Comparison of ENCODE assay signal across 1 cellular context in the genomic region with DNA sequence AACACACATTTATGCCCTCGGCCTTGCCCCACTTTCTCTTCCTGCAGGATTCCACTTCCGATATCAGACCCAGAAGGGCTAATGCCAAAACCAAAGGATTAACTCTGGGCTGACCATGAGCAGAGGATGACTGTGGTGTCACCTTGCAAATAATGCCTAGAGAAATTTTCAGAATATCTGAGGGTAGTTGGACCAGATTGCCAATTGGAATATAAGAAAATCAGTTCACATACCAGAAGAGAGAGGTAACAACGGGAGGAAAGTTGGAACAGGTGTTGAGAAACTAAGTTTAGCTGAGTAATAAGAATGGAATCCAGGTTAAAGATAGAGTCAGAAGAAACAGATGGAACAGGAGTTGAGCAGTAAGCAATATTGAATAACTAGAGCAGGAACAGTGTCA.
TF ChIP-seq lines count a peak whose summit lies in the region.

No MANE protein-coding gene starts in this region.

TF ChIP-seq in GM23338, 12 proteins besides CTCF, POLR2A, EP300 and RAD21 (continued from another document):
- TF ChIP-seq, protein P1, sequence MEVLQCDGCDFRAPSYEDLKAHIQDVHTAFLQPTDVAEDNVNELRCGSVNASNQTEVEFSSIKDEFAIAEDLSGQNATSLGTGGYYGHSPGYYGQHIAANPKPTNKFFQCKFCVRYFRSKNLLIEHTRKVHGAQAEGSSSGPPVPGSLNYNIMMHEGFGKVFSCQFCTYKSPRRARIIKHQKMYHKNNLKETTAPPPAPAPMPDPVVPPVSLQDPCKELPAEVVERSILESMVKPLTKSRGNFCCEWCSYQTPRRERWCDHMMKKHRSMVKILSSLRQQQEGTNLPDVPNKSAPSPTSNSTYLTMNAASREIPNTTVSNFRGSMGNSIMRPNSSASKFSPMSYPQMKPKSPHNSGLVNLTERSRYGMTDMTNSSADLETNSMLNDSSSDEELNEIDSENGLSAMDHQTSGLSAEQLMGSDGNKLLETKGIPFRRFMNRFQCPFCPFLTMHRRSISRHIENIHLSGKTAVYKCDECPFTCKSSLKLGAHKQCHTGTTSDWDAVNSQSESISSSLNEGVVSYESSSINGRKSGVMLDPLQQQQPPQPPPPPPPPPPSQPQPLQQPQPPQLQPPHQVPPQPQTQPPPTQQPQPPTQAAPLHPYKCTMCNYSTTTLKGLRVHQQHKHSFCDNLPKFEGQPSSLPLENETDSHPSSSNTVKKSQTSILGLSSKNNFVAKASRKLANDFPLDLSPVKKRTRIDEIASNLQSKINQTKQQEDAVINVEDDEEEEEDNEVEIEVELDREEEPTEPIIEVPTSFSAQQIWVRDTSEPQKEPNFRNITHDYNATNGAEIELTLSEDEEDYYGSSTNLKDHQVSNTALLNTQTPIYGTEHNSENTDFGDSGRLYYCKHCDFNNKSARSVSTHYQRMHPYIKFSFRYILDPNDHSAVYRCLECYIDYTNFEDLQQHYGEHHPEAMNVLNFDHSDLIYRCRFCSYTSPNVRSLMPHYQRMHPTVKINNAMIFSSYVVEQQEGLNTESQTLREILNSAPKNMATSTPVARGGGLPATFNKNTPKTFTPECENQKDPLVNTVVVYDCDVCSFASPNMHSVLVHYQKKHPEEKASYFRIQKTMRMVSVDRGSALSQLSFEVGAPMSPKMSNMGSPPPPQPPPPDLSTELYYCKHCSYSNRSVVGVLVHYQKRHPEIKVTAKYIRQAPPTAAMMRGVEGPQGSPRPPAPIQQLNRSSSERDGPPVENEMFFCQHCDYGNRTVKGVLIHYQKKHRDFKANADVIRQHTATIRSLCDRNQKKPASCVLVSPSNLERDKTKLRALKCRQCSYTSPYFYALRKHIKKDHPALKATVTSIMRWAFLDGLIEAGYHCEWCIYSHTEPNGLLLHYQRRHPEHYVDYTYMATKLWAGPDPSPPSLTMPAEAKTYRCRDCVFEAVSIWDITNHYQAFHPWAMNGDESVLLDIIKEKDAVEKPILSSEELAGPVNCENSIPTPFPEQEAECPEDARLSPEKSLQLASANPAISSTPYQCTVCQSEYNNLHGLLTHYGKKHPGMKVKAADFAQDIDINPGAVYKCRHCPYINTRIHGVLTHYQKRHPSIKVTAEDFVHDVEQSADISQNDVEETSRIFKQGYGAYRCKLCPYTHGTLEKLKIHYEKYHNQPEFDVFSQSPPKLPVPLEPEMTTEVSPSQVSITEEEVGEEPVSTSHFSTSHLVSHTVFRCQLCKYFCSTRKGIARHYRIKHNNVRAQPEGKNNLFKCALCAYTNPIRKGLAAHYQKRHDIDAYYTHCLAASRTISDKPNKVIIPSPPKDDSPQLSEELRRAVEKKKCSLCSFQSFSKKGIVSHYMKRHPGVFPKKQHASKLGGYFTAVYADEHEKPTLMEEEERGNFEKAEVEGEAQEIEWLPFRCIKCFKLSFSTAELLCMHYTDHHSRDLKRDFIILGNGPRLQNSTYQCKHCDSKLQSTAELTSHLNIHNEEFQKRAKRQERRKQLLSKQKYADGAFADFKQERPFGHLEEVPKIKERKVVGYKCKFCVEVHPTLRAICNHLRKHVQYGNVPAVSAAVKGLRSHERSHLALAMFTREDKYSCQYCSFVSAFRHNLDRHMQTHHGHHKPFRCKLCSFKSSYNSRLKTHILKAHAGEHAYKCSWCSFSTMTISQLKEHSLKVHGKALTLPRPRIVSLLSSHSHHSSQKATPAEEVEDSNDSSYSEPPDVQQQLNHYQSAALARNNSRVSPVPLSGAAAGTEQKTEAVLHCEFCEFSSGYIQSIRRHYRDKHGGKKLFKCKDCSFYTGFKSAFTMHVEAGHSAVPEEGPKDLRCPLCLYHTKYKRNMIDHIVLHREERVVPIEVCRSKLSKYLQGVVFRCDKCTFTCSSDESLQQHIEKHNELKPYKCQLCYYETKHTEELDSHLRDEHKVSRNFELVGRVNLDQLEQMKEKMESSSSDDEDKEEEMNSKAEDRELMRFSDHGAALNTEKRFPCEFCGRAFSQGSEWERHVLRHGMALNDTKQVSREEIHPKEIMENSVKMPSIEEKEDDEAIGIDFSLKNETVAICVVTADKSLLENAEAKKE (CRISPR knock-in tag; IDR thresholded peaks at IDR 0.05), result no peak
- TF ChIP-seq STAT1 (IDR thresholded peaks at IDR 0.05; ENCODE audit: unreplicated experiment) (no peak), ZNF114 (CRISPR knock-in tag; IDR thresholded peaks at IDR 0.05) (no peak), CREB1 (CRISPR knock-in tag; IDR thresholded peaks at IDR 0.05; ENCODE audit: low read depth) (no peak)
- TF ChIP-seq, protein P2, sequence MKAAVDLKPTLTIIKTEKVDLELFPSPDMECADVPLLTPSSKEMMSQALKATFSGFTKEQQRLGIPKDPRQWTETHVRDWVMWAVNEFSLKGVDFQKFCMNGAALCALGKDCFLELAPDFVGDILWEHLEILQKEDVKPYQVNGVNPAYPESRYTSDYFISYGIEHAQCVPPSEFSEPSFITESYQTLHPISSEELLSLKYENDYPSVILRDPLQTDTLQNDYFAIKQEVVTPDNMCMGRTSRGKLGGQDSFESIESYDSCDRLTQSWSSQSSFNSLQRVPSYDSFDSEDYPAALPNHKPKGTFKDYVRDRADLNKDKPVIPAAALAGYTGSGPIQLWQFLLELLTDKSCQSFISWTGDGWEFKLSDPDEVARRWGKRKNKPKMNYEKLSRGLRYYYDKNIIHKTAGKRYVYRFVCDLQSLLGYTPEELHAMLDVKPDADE (IDR thresholded peaks at IDR 0.05), result no peak
